1 cellular context compared by ENCODE assay signal in genomic region chr9:128893354-128893753, GRCh38.
TF ChIP-seq lines count a peak whose summit lies in the region.

No MANE protein-coding gene starts in this region.

TF ChIP-seq in HepG2, 621 proteins besides CTCF, POLR2A, EP300 and RAD21:
- TF ChIP-seq ZFP82 (CRISPR knock-in tag; IDR thresholded peaks at IDR 0.05; ENCODE audit: borderline replicate concordance) (no peak), NPAS2 (CRISPR knock-in tag; IDR thresholded peaks at IDR 0.05; ENCODE audit: borderline replicate concordance) (no peak), ZNF672 (CRISPR knock-in tag; IDR thresholded peaks at IDR 0.05) (no peak), IRX3 (CRISPR knock-in tag; IDR thresholded peaks at IDR 0.05; ENCODE audit: borderline replicate concordance, low read depth) (no peak), ZNF17 (CRISPR knock-in tag; IDR thresholded peaks at IDR 0.05) (no peak), MIER3 (CRISPR knock-in tag; IDR thresholded peaks at IDR 0.05; ENCODE audit: borderline replicate concordance) (no peak), ZNF713 (CRISPR knock-in tag; IDR thresholded peaks at IDR 0.05) (no peak), ZNF3 (CRISPR knock-in tag; IDR thresholded peaks at IDR 0.05) (no peak), BHLHE40 (IDR thresholded peaks at IDR 0.05; ENCODE audit: low read length) (no peak), ZC3H13 (CRISPR knock-in tag; IDR thresholded peaks at IDR 0.05) (no peak), ETS1 (CRISPR knock-in tag; IDR thresholded peaks at IDR 0.05) (no peak), ZNF383 (CRISPR knock-in tag; IDR thresholded peaks at IDR 0.05; ENCODE audit: borderline replicate concordance) (no peak), POLR2G (IDR thresholded peaks at IDR 0.05; ENCODE audit: low read depth, low read length) (no peak), U2AF1 (optimal IDR thresholded peaks at IDR 0.05; ENCODE audit: low read depth, low read length) (no peak)
